22 cellular contexts compared by ENCODE assay signal in genomic region chr9:97723819-97724218, GRCh38. TPM values are rescaled to one million over a fixed set of nuclear protein-coding genes. Genes with fewer than 3 reads are reported as not detected.
DNase-seq lines count a peak whose midpoint lies in the region; ATAC-seq and TF ChIP-seq lines count a peak whose summit lies in the region.
"Had no signal": no experiment of that assay in that cellular context is flagged by ENCODE, and none has a peak within 500 bp of the region (broad histone marks: within the 10 kb centered on the region; RNA-seq: fewer than 3 reads in every experiment).

No MANE protein-coding gene starts in this region.

- TF ChIP-seq CTCF in RWPE1 (conservative IDR thresholded peaks at IDR 0.05; ENCODE audit: low read depth), result no peak
- TF ChIP-seq CTCF in epithelial cell of esophagus (IDR thresholded peaks at IDR 0.05; ENCODE audit: insufficient read depth, low read depth, low read length, missing control alignments), result no peak

- ATAC-seq in HG03439 (IDR thresholded peaks at IDR 0.05; ENCODE audit: unreplicated experiment), result no peak
- ATAC-seq: GM12878, GM23338, HCT116 had no signal

- CTCF ChIA-PET in RWPE1 (lab: Yijun Ruan, JAX), result interaction anchor here (0.6 to 0.8 kb wide), 2 partner anchors 51 to 118 kb away, joined by 4 read pairs; no protein-coding TSS in a partner anchor

- DNase-seq in NCI-H2171 treated with DMSO at 0.1 percent for 48 hours (lab: John Stamatoyannopoulos, UW) (peak; percentile 7), NCI-H2171 (lab: John Stamatoyannopoulos, UW) (no peak), RWPE1 (ENCODE audit: low spot score) (peak; percentile 45), epithelial cell of esophagus (ENCODE audit: low read depth) (peak; percentile 32), renal cortical epithelial cell (ENCODE audit: low read depth) (peak; percentile 25), posterior vena cava (ENCODE audit: low spot score) (no peak)
- no peak for DNase-seq in central memory CD4-positive, alpha-beta T cell
- DNase-seq: AML-193; BE2C; CD4-positive, alpha-beta T cell; CD8-positive, alpha-beta memory T cell; DMS 273 treated with DMSO at 0.1 percent for 48 hours; DMS79; EL; GDM1; H9 had no signal

- no peak overlapping the region for H3K27ac ChIP-seq in RWPE1
- H3K27ac ChIP-seq: 22Rv1; BLaER1 treated with 17β-estradiol and CSF1 and Interleukin-3, amounts not matched to agents 10 nM and 100 nM had no signal

- intact Hi-C loops in posterior vena cava (cut with DNase I), result no loop called here

- H3K4me3 ChIP-seq in epithelial cell of esophagus (ENCODE audit: low read length), result no peak overlapping the region
- H3K4me3 ChIP-seq: BLaER1 treated with 17β-estradiol and CSF1 and Interleukin-3, amounts not matched to agents 10 nM and 100 nM; GM12878; GM23338 had no signal

- POLR2A ChIA-PET in RWPE1 (lab: Yijun Ruan, JAX; ENCODE audit: low non-redundant PET), result no interaction called here

RNA-seq across cellular contexts. Expression of gene XPA, which starts 26.7 kb away (rescaled TPM):
- total RNA-seq in renal cortical epithelial cell (7.5 and 9.7 TPM in 2 replicates), posterior vena cava (10 to 100 TPM; 15.1 to 18.8 TPM)

Comparison
In these comparisons a context has a peak if more than half of its experiments do, and no peak if none do; other contexts are left out.
1. DNase-seq: peak in NCI-H2171 treated with DMSO at 0.1 percent for 48 hours (single experiment), RWPE1 (single experiment), epithelial cell of esophagus (single experiment) and renal cortical epithelial cell (single experiment); none in NCI-H2171 (single experiment), central memory CD4-positive, alpha-beta T cell (single experiment) and posterior vena cava (single experiment).